Comparison of ENCODE assay signal across 22 cellular contexts in genomic region chr11:3106736-3107524, GRCh38. TPM values are rescaled to one million over a fixed set of nuclear protein-coding genes. Genes with fewer than 3 reads are reported as not detected.
A peak's percentile ranks its signal among the peaks of the same experiment; 100 is the strongest.
DNase-seq lines count a peak whose midpoint lies in the region; ATAC-seq, FAIRE-seq and TF ChIP-seq lines count a peak whose summit lies in the region.
"Had no signal": no experiment of that assay in that cellular context is flagged by ENCODE, and none has a peak within 500 bp of the region (broad histone marks: within the 10 kb centered on the region; RNA-seq: fewer than 3 reads in every experiment).

No MANE protein-coding gene starts in this region.

- no peaks in the 10 kb centered on the region for H3K4me1 ChIP-seq in Peyer's patch
- H3K4me1 ChIP-seq in kidney (ENCODE audit: control insufficient read depth in 1 of 2, insufficient read depth in 1 of 2, low read depth in 1 of 2, low read length in 2 of 2), result no peaks in the 10 kb centered on the region
- H3K4me1 ChIP-seq in mucosa of descending colon (ENCODE audit: low read depth), result no peaks in the 10 kb centered on the region

- H3K27me3 Mint-ChIP-seq in activated CD4-positive, alpha-beta memory T cell treated with anti-CD3 and anti-CD28 coated beads for 36 hours, result no peaks in the 10 kb centered on the region
- H3K27me3 Mint-ChIP-seq in activated CD4-positive, alpha-beta memory T cell treated with anti-CD3 and anti-CD28 coated beads, Interleukin-2, amount 10 ng/mL, durations not matched to agents 7 days and 5 days, result no peaks in the 10 kb centered on the region
- H3K27me3 Mint-ChIP-seq: activated T-helper 17 cell treated with anti-CD3 and anti-CD28 coated beads, Interleukin-2, amount 50 U/mL, for 72 hours; stimulated activated naive CD8-positive, alpha-beta T cell treated with anti-CD3 and anti-CD28 coated beads, Interleukin-15, amount 100 ng/mL, for 72 hours had no signal

- TF ChIP-seq CTCF in Peyer's patch (IDR thresholded peaks at IDR 0.05) (no peak), kidney (IDR thresholded peaks at IDR 0.05; ENCODE audit: borderline replicate concordance, extremely low read depth, insufficient read depth) (no peak), mucosa of descending colon (IDR thresholded peaks at IDR 0.05) (no peak)

- no peaks in the 10 kb centered on the region for H3K4me1 Mint-ChIP-seq in activated CD4-positive, alpha-beta memory T cell treated with anti-CD3 and anti-CD28 coated beads for 36 hours (ENCODE audit: low read depth)
- H3K4me1 Mint-ChIP-seq in activated CD4-positive, alpha-beta memory T cell treated with anti-CD3 and anti-CD28 coated beads, Interleukin-2, amount 10 ng/mL, durations not matched to agents 7 days and 5 days, result no peaks in the 10 kb centered on the region
- H3K4me1 Mint-ChIP-seq in stimulated activated effector memory CD8-positive, alpha-beta T cell treated with anti-CD3 and anti-CD28 coated beads, Interleukin-12 subunit alpha, Interleukin-12 subunit beta, amount 100 ng/mL, for 72 hours, result peaks cover 31% of the 10 kb centered on the region
- H3K4me1 Mint-ChIP-seq: activated B cell treated with CpG ODN at 0.5 μM for 24 hours; activated T-helper 17 cell treated with anti-CD3 and anti-CD28 coated beads, Interleukin-2, amount 50 U/mL, for 72 hours; stimulated activated naive CD8-positive, alpha-beta T cell treated with anti-CD3 and anti-CD28 coated beads, Interleukin-15, amount 100 ng/mL, for 72 hours had no signal

- peak; percentile 7 for DNase-seq in activated CD4-positive, alpha-beta memory T cell treated with anti-CD3 and anti-CD28 coated beads for 36 hours
- DNase-seq in activated CD4-positive, alpha-beta memory T cell treated with anti-CD3 and anti-CD28 coated beads, Interleukin-2, amount 10 ng/mL, durations not matched to agents 7 days and 5 days, result no peak
- DNase-seq in Peyer's patch, result peak in 2 of 3 donors; percentile 29 to 43
- peak; percentile 60 for DNase-seq in kidney
- no peak for DNase-seq in stimulated activated effector memory CD8-positive, alpha-beta T cell treated with anti-CD3 and anti-CD28 coated beads, Interleukin-12 subunit alpha, Interleukin-12 subunit beta, amount 100 ng/mL, for 72 hours (ENCODE audit: low spot score in 2 of 2)
- DNase-seq in mucosa of descending colon, result no peak
- no peak for DNase-seq in hypothalamus (lab: John Stamatoyannopoulos, UW)
- DNase-seq: GF-D8; GOT3; NCI-H1436; NCI-H2171; PC-9; stimulated activated CD4-positive, alpha-beta T cell treated with anti-CD3 and anti-CD28 coated beads, Interleukin-1b, Interleukin-23, amount 100 ng/mL, for 48 hours; stimulated activated naive CD8-positive, alpha-beta T cell treated with anti-CD3 and anti-CD28 coated beads, Interleukin-15, amount 100 ng/mL, for 72 hours had no signal

- no peak overlapping the region for H3K9ac ChIP-seq in kidney (ENCODE audit: low read length in 2 of 2)

- POLR2A ChIA-PET in activated CD4-positive, alpha-beta memory T cell treated with anti-CD3 and anti-CD28 coated beads for 36 hours (lab: Charles Lee), result no interaction called here
- POLR2A ChIA-PET in activated CD4-positive, alpha-beta memory T cell treated with anti-CD3 and anti-CD28 coated beads, Interleukin-2, amount 10 ng/mL, durations not matched to agents 7 days and 5 days (lab: Charles Lee), result no interaction called here

- intact Hi-C loops in activated CD4-positive, alpha-beta memory T cell treated with anti-CD3 and anti-CD28 coated beads for 36 hours (cut with micrococcal nuclease), result no loop called here
- intact Hi-C loops in kidney (cut with DNase I), result no loop called here
- intact Hi-C loops in mucosa of descending colon (cut with DNase I, micrococcal nuclease), result no loop called here

- no peak for ATAC-seq in stimulated activated effector memory CD8-positive, alpha-beta T cell treated with anti-CD3 and anti-CD28 coated beads, Interleukin-12 subunit alpha, Interleukin-12 subunit beta, amount 100 ng/mL, for 72 hours
- ATAC-seq in HG03378 (IDR thresholded peaks at IDR 0.05; ENCODE audit: unreplicated experiment) (no peak), mucosa of descending colon (no peak)
- ATAC-seq: activated T-helper 17 cell treated with anti-CD3 and anti-CD28 coated beads, Interleukin-2, amount 50 U/mL, for 72 hours; gastroesophageal sphincter; left lung; stimulated activated naive CD8-positive, alpha-beta T cell treated with anti-CD3 and anti-CD28 coated beads, Interleukin-15, amount 100 ng/mL, for 72 hours had no signal

- CTCF ChIA-PET in activated CD4-positive, alpha-beta memory T cell treated with anti-CD3 and anti-CD28 coated beads for 36 hours (lab: Charles Lee), result no interaction called here
- CTCF ChIA-PET in activated CD4-positive, alpha-beta memory T cell treated with anti-CD3 and anti-CD28 coated beads, Interleukin-2, amount 10 ng/mL, durations not matched to agents 7 days and 5 days (lab: Charles Lee), result no interaction called here

- FAIRE-seq in kidney (lab: Jason Lieb, UNC), result no peak
- FAIRE-seq: bronchial epithelial cell had no signal

- TF ChIP-seq POLR2A in Peyer's patch (IDR thresholded peaks at IDR 0.05), result no peak

- no peak overlapping the region for H3K27ac Mint-ChIP-seq in activated CD4-positive, alpha-beta memory T cell treated with anti-CD3 and anti-CD28 coated beads for 36 hours
- no peak overlapping the region for H3K27ac Mint-ChIP-seq in activated CD4-positive, alpha-beta memory T cell treated with anti-CD3 and anti-CD28 coated beads, Interleukin-2, amount 10 ng/mL, durations not matched to agents 7 days and 5 days
- peak overlapping the region; percentile 29 for H3K27ac Mint-ChIP-seq in stimulated activated effector memory CD8-positive, alpha-beta T cell treated with anti-CD3 and anti-CD28 coated beads, Interleukin-12 subunit alpha, Interleukin-12 subunit beta, amount 100 ng/mL, for 72 hours
- H3K27ac Mint-ChIP-seq: activated B cell treated with CpG ODN at 0.5 μM for 24 hours; activated T-helper 17 cell treated with anti-CD3 and anti-CD28 coated beads, Interleukin-2, amount 50 U/mL, for 72 hours had no signal

- H3K27me3 ChIP-seq in Peyer's patch, result no peaks in the 10 kb centered on the region
- H3K27me3 ChIP-seq: gastroesophageal sphincter, left lung, ovary had no signal

- H3K4me3 Mint-ChIP-seq in activated CD4-positive, alpha-beta memory T cell treated with anti-CD3 and anti-CD28 coated beads for 36 hours, result no peak overlapping the region
- H3K4me3 Mint-ChIP-seq in activated CD4-positive, alpha-beta memory T cell treated with anti-CD3 and anti-CD28 coated beads, Interleukin-2, amount 10 ng/mL, durations not matched to agents 7 days and 5 days, result no peak overlapping the region
- H3K4me3 Mint-ChIP-seq in stimulated activated effector memory CD8-positive, alpha-beta T cell treated with anti-CD3 and anti-CD28 coated beads, Interleukin-12 subunit alpha, Interleukin-12 subunit beta, amount 100 ng/mL, for 72 hours, result no peak overlapping the region
- H3K4me3 Mint-ChIP-seq: activated B cell treated with CpG ODN at 0.5 μM for 24 hours; activated T-helper 17 cell treated with anti-CD3 and anti-CD28 coated beads, Interleukin-2, amount 50 U/mL, for 72 hours; CD14-positive monocyte; stimulated activated naive CD8-positive, alpha-beta T cell treated with anti-CD3 and anti-CD28 coated beads, Interleukin-15, amount 100 ng/mL, for 72 hours had no signal

- H3K36me3 Mint-ChIP-seq in activated CD4-positive, alpha-beta memory T cell treated with anti-CD3 and anti-CD28 coated beads for 36 hours, result no peaks in the 10 kb centered on the region
- H3K36me3 Mint-ChIP-seq in activated CD4-positive, alpha-beta memory T cell treated with anti-CD3 and anti-CD28 coated beads, Interleukin-2, amount 10 ng/mL, durations not matched to agents 7 days and 5 days (ENCODE audit: low read depth), result no peaks in the 10 kb centered on the region
- H3K36me3 Mint-ChIP-seq in stimulated activated effector memory CD8-positive, alpha-beta T cell treated with anti-CD3 and anti-CD28 coated beads, Interleukin-12 subunit alpha, Interleukin-12 subunit beta, amount 100 ng/mL, for 72 hours, result peaks cover 6% of the 10 kb centered on the region

- H3K4me3 ChIP-seq in Peyer's patch, result no peak overlapping the region
- H3K4me3 ChIP-seq in kidney (ENCODE audit: low read length in 2 of 2), result no peak overlapping the region
- H3K4me3 ChIP-seq in mucosa of descending colon, result no peak overlapping the region
- H3K4me3 ChIP-seq: gastroesophageal sphincter, left lung, ovary, PC-9 had no signal

- H3K9me3 ChIP-seq in Peyer's patch, result no peaks in the 10 kb centered on the region
- H3K9me3 ChIP-seq in kidney (ENCODE audit: control insufficient read depth in 1 of 2, low read length in 2 of 2), result no peaks in the 10 kb centered on the region
- H3K9me3 ChIP-seq in mucosa of descending colon, result no peaks in the 10 kb centered on the region
- H3K9me3 ChIP-seq: gastroesophageal sphincter, left lung, ovary had no signal

- no peaks in the 10 kb centered on the region for H3K9me3 Mint-ChIP-seq in activated CD4-positive, alpha-beta memory T cell treated with anti-CD3 and anti-CD28 coated beads for 36 hours
- H3K9me3 Mint-ChIP-seq in activated CD4-positive, alpha-beta memory T cell treated with anti-CD3 and anti-CD28 coated beads, Interleukin-2, amount 10 ng/mL, durations not matched to agents 7 days and 5 days, result no peaks in the 10 kb centered on the region
- H3K9me3 Mint-ChIP-seq in stimulated activated effector memory CD8-positive, alpha-beta T cell treated with anti-CD3 and anti-CD28 coated beads, Interleukin-12 subunit alpha, Interleukin-12 subunit beta, amount 100 ng/mL, for 72 hours, result no peaks in the 10 kb centered on the region
- H3K9me3 Mint-ChIP-seq: activated B cell treated with CpG ODN at 0.5 μM for 24 hours; activated T-helper 17 cell treated with anti-CD3 and anti-CD28 coated beads, Interleukin-2, amount 50 U/mL, for 72 hours; CD14-positive monocyte; stimulated activated naive CD8-positive, alpha-beta T cell treated with anti-CD3 and anti-CD28 coated beads, Interleukin-15, amount 100 ng/mL, for 72 hours had no signal

- H3K36me3 ChIP-seq in Peyer's patch (peaks cover 0 to 34% (median 0%) of the 10 kb centered on the region in 3 donors), kidney (ENCODE audit: control insufficient read depth in 1 of 2, insufficient read depth in 2 of 2, low read length in 2 of 2) (no peaks in the 10 kb centered on the region), mucosa of descending colon (ENCODE audit: low read depth) (no peaks in the 10 kb centered on the region)
- H3K36me3 ChIP-seq: ovary had no signal

- H3K27ac ChIP-seq in Peyer's patch (no peak overlapping the region), kidney (ENCODE audit: low read depth in 2 of 2, low read length in 2 of 2) (no peak overlapping the region)
- H3K27ac ChIP-seq: gastroesophageal sphincter, left lung, ovary, PC-9 had no signal

RNA-seq across cellular contexts. Expression of gene CARS1, which starts 49.7 kb away (rescaled TPM):
- 10 to 100 TPM; 94.7 to 97.5 TPM for total RNA-seq in activated CD4-positive, alpha-beta memory T cell treated with anti-CD3 and anti-CD28 coated beads for 36 hours
- 100 to 1,000 TPM; 106 to 121 TPM for total RNA-seq in activated CD4-positive, alpha-beta memory T cell treated with anti-CD3 and anti-CD28 coated beads, Interleukin-2, amount 10 ng/mL, durations not matched to agents 7 days and 5 days
- total RNA-seq in Peyer's patch (10 to 100 TPM; 41.7 to 59.9 (median 54.1) TPM), kidney (49.5 TPM), mucosa of descending colon (10 to 100 TPM; 40.9 to 61.0 (median 43.3) TPM)
- 26.5 TPM for polyA plus RNA-seq in kidney (ENCODE audit: insufficient read depth, low read depth, low replicate concordance)

RNA-seq across cellular contexts. Expression of gene OSBPL5, which starts 58.2 kb away (rescaled TPM):
- total RNA-seq in activated CD4-positive, alpha-beta memory T cell treated with anti-CD3 and anti-CD28 coated beads for 36 hours, result 1 to 10 TPM; 4.6 to 4.7 TPM
- total RNA-seq in activated CD4-positive, alpha-beta memory T cell treated with anti-CD3 and anti-CD28 coated beads, Interleukin-2, amount 10 ng/mL, durations not matched to agents 7 days and 5 days, result 1 to 10 TPM; 1.6 to 1.7 TPM
- 100 to 1,000 TPM in 1 of 4 donors, 10 to 100 TPM in 3; 39.8 to 110 (median 73.2) TPM for total RNA-seq in Peyer's patch
- 63.0 TPM for total RNA-seq in kidney
- polyA plus RNA-seq in kidney (ENCODE audit: insufficient read depth, low read depth, low replicate concordance), result 8.5 TPM
- total RNA-seq in mucosa of descending colon, result 10 to 100 TPM; 43.6 to 64.1 (median 52.4) TPM
- total RNA-seq: activated B cell treated with CpG ODN at 0.5 μM for 24 hours had no signal

Comparison
In these comparisons a context has a peak if more than half of its experiments do, and no peak if none do; other contexts are left out.
1. DNase-seq: peak in activated CD4-positive, alpha-beta memory T cell treated with anti-CD3 and anti-CD28 coated beads for 36 hours (single experiment), Peyer's patch (2 of 3) and kidney (single experiment); none in activated CD4-positive, alpha-beta memory T cell treated with anti-CD3 and anti-CD28 coated beads, Interleukin-2, amount 10 ng/mL, durations not matched to agents 7 days and 5 days (single experiment), stimulated activated effector memory CD8-positive, alpha-beta T cell treated with anti-CD3 and anti-CD28 coated beads, Interleukin-12 subunit alpha, Interleukin-12 subunit beta, amount 100 ng/mL, for 72 hours (0 of 2), mucosa of descending colon (0 of 3) and hypothalamus (0 of 51).
2. RNA of gene OSBPL5, which starts 58.2 kb away (total RNA-seq): 39.8 to 110 TPM in Peyer's patch, 63.0 TPM in kidney (single experiment) and 43.6 to 64.1 TPM in mucosa of descending colon; 4.6 to 4.7 TPM in activated CD4-positive, alpha-beta memory T cell treated with anti-CD3 and anti-CD28 coated beads for 36 hours and 1.6 to 1.7 TPM in activated CD4-positive, alpha-beta memory T cell treated with anti-CD3 and anti-CD28 coated beads, Interleukin-2, amount 10 ng/mL, durations not matched to agents 7 days and 5 days; every median in the first group is over 4 times any median in the second.